ENCODE assay signal across 9 cellular contexts in genomic region chr10:101938316-101939272, GRCh38.
A peak's percentile ranks its signal among the peaks of the same experiment; 100 is the strongest.
DNase-seq lines count a peak whose midpoint lies in the region; ATAC-seq and TF ChIP-seq lines count a peak whose summit lies in the region.
"Had no signal": no experiment of that assay in that cellular context is flagged by ENCODE, and none has a peak within 500 bp of the region (broad histone marks: within the 10 kb centered on the region; RNA-seq: fewer than 3 reads in every experiment).

No MANE protein-coding gene starts in this region.

- no peaks in the 10 kb centered on the region for H3K27me3 ChIP-seq in BJ (ENCODE audit: control insufficient read depth, insufficient read depth, low read length)

- H3K36me3 ChIP-seq in BJ (ENCODE audit: control insufficient read depth, insufficient read depth, low read length), result no peaks in the 10 kb centered on the region

- TF ChIP-seq CTCF in BJ (IDR thresholded peaks at IDR 0.05; ENCODE audit: insufficient read depth, low read depth, low read length) (no peak), neural crest cell (conservative IDR thresholded peaks at IDR 0.05) (no peak)

- CTCF ChIA-PET in BJ (lab: Yijun Ruan, JAX), result interaction anchor here (0.6 to 1.3 kb wide), 3 partner anchors 18 to 50 kb away, joined by 4 to 12 read pairs (median 4); no protein-coding TSS in a partner anchor

- H3K27ac Mint-ChIP-seq in neural crest cell (ENCODE audit: unreplicated experiment), result peak overlapping the region; percentile 61
- H3K27ac Mint-ChIP-seq in naive thymus-derived CD8-positive, alpha-beta T cell, result no peak overlapping the region

- H3K4me3 Mint-ChIP-seq in neural crest cell, result no peak overlapping the region
- no peak overlapping the region for H3K4me3 Mint-ChIP-seq in naive thymus-derived CD8-positive, alpha-beta T cell

- H3K36me3 Mint-ChIP-seq in neural crest cell (ENCODE audit: low read depth), result peaks cover 5% of the 10 kb centered on the region
- peaks cover 15 to 63% (median 29%) of the 10 kb centered on the region in 3 donors for H3K36me3 Mint-ChIP-seq in naive thymus-derived CD8-positive, alpha-beta T cell

- POLR2A ChIA-PET in BJ (lab: Charles Lee), result interaction anchor here (0.5 to 0.6 kb wide), 3 partner anchors 13 to 940 kb away, joined by 3 to 5 read pairs (median 3); no protein-coding TSS in a partner anchor
- POLR2A ChIA-PET in naive thymus-derived CD8-positive, alpha-beta T cell (lab: Charles Lee), result no interaction called here

- no peak overlapping the region for H3K4me3 ChIP-seq in BJ (ENCODE audit: low read depth, low read length)

- no peak for ATAC-seq in naive thymus-derived CD8-positive, alpha-beta T cell

- peak; percentile 71 for DNase-seq in BJ (ENCODE audit: low read depth)
- DNase-seq in NOMO-1 treated with DMSO at 0.1 percent for 48 hours (lab: John Stamatoyannopoulos, UW; ENCODE audit: unreplicated experiment), result peak; percentile 75
- peak; percentile 83 for DNase-seq in fibroblast of gingiva (ENCODE audit: low read depth)
- no peak for DNase-seq in neural crest cell (ENCODE audit: low read depth, low spot score)
- no peak for DNase-seq in NCI-H1105 (lab: John Stamatoyannopoulos, UW)
- no peak for DNase-seq in stimulated activated CD8-positive, alpha-beta memory T cell treated with anti-CD3 and anti-CD28 coated beads, Interleukin-4, amount 100 ng/mL, for 48 hours
- no peak for DNase-seq in SHP77 (lab: John Stamatoyannopoulos, UW)
- DNase-seq in naive thymus-derived CD8-positive, alpha-beta T cell, result no peak
- DNase-seq: kidney had no signal

- peaks cover 35% of the 10 kb centered on the region for H3K4me1 Mint-ChIP-seq in neural crest cell
- peaks cover 6 to 30% (median 14%) of the 10 kb centered on the region in 4 donors for H3K4me1 Mint-ChIP-seq in naive thymus-derived CD8-positive, alpha-beta T cell

- no peaks in the 10 kb centered on the region for H3K27me3 Mint-ChIP-seq in neural crest cell (ENCODE audit: low read depth)
- H3K27me3 Mint-ChIP-seq in naive thymus-derived CD8-positive, alpha-beta T cell, result no peaks in the 10 kb centered on the region

- H3K9me3 Mint-ChIP-seq in neural crest cell, result no peaks in the 10 kb centered on the region
- H3K9me3 Mint-ChIP-seq in naive thymus-derived CD8-positive, alpha-beta T cell, result no peaks in the 10 kb centered on the region

Comparison
In these comparisons a context has a peak if more than half of its experiments do, and no peak if none do; other contexts are left out.
1. DNase-seq: peak in BJ (single experiment), NOMO-1 treated with DMSO at 0.1 percent for 48 hours (single experiment) and fibroblast of gingiva (single experiment); none in neural crest cell (single experiment), NCI-H1105 (single experiment), stimulated activated CD8-positive, alpha-beta memory T cell treated with anti-CD3 and anti-CD28 coated beads, Interleukin-4, amount 100 ng/mL, for 48 hours (single experiment), SHP77 (0 of 2) and naive thymus-derived CD8-positive, alpha-beta T cell (0 of 10).